In the genomic region with DNA sequence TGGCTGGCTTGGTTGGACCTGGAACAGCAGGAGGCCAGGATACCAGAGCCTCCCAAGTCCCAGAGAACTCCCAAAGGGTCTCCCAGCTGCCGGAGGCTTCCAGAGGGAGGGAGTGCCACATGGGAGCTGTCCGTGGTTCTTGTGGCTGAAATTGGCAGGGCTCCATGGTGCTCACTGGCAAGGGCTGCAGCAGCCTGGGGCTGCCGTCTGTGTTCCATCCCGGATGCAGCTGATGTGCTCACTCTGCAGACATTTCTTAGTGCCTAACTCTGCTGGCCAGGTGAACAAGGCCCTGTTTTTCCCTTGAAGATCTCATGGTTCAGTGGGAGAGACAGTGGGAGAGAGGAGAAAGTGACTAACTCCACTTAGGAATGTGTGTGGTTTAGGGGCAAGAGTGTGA, we compare ENCODE assay signal across 1 cellular context.
TF ChIP-seq lines count a peak whose summit lies in the region.

No MANE protein-coding gene starts in this region.

TF ChIP-seq in IMR-90, 13 proteins besides CTCF, POLR2A, EP300 and RAD21:
- TF ChIP-seq CEBPB (IDR thresholded peaks at IDR 0.05; ENCODE audit: low read depth, low read length) (no peak), RCOR1 (IDR thresholded peaks at IDR 0.05; ENCODE audit: insufficient replicate concordance, low read length) (peak; percentile 57), FOS (IDR thresholded peaks at IDR 0.05; ENCODE audit: low read depth, low read length) (no peak), MAZ (IDR thresholded peaks at IDR 0.05; ENCODE audit: borderline replicate concordance, low read depth, low read length) (peak; percentile 56), RFX5 (IDR thresholded peaks at IDR 0.05; ENCODE audit: low read depth, low read length) (no peak), MXI1 (IDR thresholded peaks at IDR 0.05; ENCODE audit: borderline replicate concordance, low read depth, low read length) (peak; percentile 89), BHLHE40 (IDR thresholded peaks at IDR 0.05; ENCODE audit: low read depth, low read length) (no peak), NFE2L2 (IDR thresholded peaks at IDR 0.05; ENCODE audit: low read depth, low read length) (no peak), CHD1 (IDR thresholded peaks at IDR 0.05; ENCODE audit: low read depth, low read length) (no peak), ELK1 (IDR thresholded peaks at IDR 0.05; ENCODE audit: borderline replicate concordance, low read depth, low read length) (no peak), MAFK (IDR thresholded peaks at IDR 0.05; ENCODE audit: low read depth, low read length) (no peak; the same call in 1 of the 2 replicates), SMC3 (IDR thresholded peaks at IDR 0.05; ENCODE audit: low read depth, low read length) (no peak), USF2 (IDR thresholded peaks at IDR 0.05; ENCODE audit: low read depth, low read length) (no peak; the same call in 1 of the 2 replicates)
